In genomic region chr1:157106813-157107189, GRCh38 we compare ENCODE assay signal across 1 cellular context.
TF ChIP-seq lines count a peak whose summit lies in the region.

No MANE protein-coding gene starts in this region.

TF ChIP-seq in HCT116, 20 proteins besides CTCF, POLR2A, EP300 and RAD21:
- TF ChIP-seq TCF7L2 (IDR thresholded peaks at IDR 0.05; ENCODE audit: borderline replicate concordance, extremely low read depth, insufficient read depth, insufficient read length) (no peak), ZFX (IDR thresholded peaks at IDR 0.05) (no peak), ZBTB33 (IDR thresholded peaks at IDR 0.05; ENCODE audit: extremely low read depth, insufficient replicate concordance, low read length) (no peak), SRF (IDR thresholded peaks at IDR 0.05; ENCODE audit: low read depth) (no peak), ZNF274 (IDR thresholded peaks at IDR 0.05; ENCODE audit: low read depth, low read length) (no peak), FOSL1 (IDR thresholded peaks at IDR 0.05; ENCODE audit: low read depth) (no peak), SP1 (IDR thresholded peaks at IDR 0.05; ENCODE audit: low read depth) (no peak), ATF3 (IDR thresholded peaks at IDR 0.05) (no peak), YY1 (IDR thresholded peaks at IDR 0.05; ENCODE audit: extremely low read depth, insufficient replicate concordance, low read depth, low read length) (no peak), EZH2 (IDR thresholded peaks at IDR 0.05) (no peak), EGR1 (IDR thresholded peaks at IDR 0.05; ENCODE audit: low read depth) (no peak), MAX (IDR thresholded peaks at IDR 0.05) (no peak), SIN3A (IDR thresholded peaks at IDR 0.05; ENCODE audit: low read depth) (no peak), REST (IDR thresholded peaks at IDR 0.05; ENCODE audit: low read depth) (no peak), CBX3 (IDR thresholded peaks at IDR 0.05; ENCODE audit: low read depth) (no peak)
